In genomic region chr9:114604974-114605373, GRCh38 we compare ENCODE assay signal across 30 cellular contexts. TPM values are rescaled to one million over a fixed set of nuclear protein-coding genes. Genes with fewer than 3 reads are reported as not detected.
DNase-seq lines count a peak whose midpoint lies in the region; TF ChIP-seq lines count a peak whose summit lies in the region.
"Had no signal": no experiment of that assay in that cellular context is flagged by ENCODE, and none has a peak within 500 bp of the region (broad histone marks: within the 10 kb centered on the region; RNA-seq: fewer than 3 reads in every experiment).

No MANE protein-coding gene starts in this region.

- H3K36me3 ChIP-seq in BLaER1 (peaks cover 30% of the 10 kb centered on the region), DOHH2 (ENCODE audit: control insufficient read depth, low read length) (peaks cover 11% of the 10 kb centered on the region), parathyroid adenoma (ENCODE audit: control insufficient read depth, insufficient read depth, low read length) (no peaks in the 10 kb centered on the region), tibial artery (peaks cover 8 to 15% (median 14%) of the 10 kb centered on the region in 3 donors)

- H3K27ac Mint-ChIP-seq in chondrocyte (ENCODE audit: unreplicated experiment): peak overlapping the region; percentile 2
- H3K27ac Mint-ChIP-seq: activated T-helper 2 cell treated with anti-CD3 and anti-CD28 coated beads, Interferon-gamma antibody, Interleukin-2, Interleukin-4, amounts not matched to agents 10 μg/mL and 5 μg/mL and 100 μg/mL, durations not matched to agents 14 hours and 24 hours and 36 hours; dendritic cell treated with granulocyte-macrophage colony-stimulating factor and Interleukin-4, amounts not matched to agents 40 ng/mL and 50 ng/mL, for 4 days; natural killer cell had no signal

- intact Hi-C loops in head of caudate nucleus (cut with DNase I): no loop called here
- intact Hi-C loops in tibial artery (cut with DNase I; ENCODE audit: low total_unique reads): no loop called here

- peaks cover 39% of the 10 kb centered on the region for H3K4me1 ChIP-seq in BLaER1
- H3K4me1 ChIP-seq in DOHH2 (ENCODE audit: control insufficient read depth, low read length): peaks cover 54% of the 10 kb centered on the region
- peaks cover 10% of the 10 kb centered on the region for H3K4me1 ChIP-seq in parathyroid adenoma
- H3K4me1 ChIP-seq in tibial artery: no peaks in the 10 kb centered on the region
- H3K4me1 ChIP-seq: BE2C, suprapubic skin had no signal

- H3F3A ChIP-seq in DOHH2 (ENCODE audit: control insufficient read depth, insufficient read depth): peaks cover 18% of the 10 kb centered on the region

- H3K4me3 Mint-ChIP-seq in chondrocyte (ENCODE audit: unreplicated experiment): no peak overlapping the region
- H3K4me3 Mint-ChIP-seq: central memory CD8-positive, alpha-beta T cell; dendritic cell treated with granulocyte-macrophage colony-stimulating factor and Interleukin-4, amounts not matched to agents 40 ng/mL and 50 ng/mL, for 4 days; natural killer cell had no signal

- no peak for TF ChIP-seq CTCF in DOHH2 (IDR thresholded peaks at IDR 0.05; ENCODE audit: low read depth, low read length, poor library complexity, severe bottlenecking)
- TF ChIP-seq CTCF in chondrocyte (IDR thresholded peaks at IDR 0.05): no peak
- no peak for TF ChIP-seq CTCF in parathyroid adenoma (IDR thresholded peaks at IDR 0.05)
- TF ChIP-seq CTCF in tibial artery (IDR thresholded peaks at IDR 0.05): no peak

- DNase-seq in chondrocyte (ENCODE audit: low spot score) (no peak), head of caudate nucleus (no peak), AG08395 (ENCODE audit: low spot score) (no peak), tibial artery (no peak)
- DNase-seq: activated CD4-positive, alpha-beta T cell treated with anti-CD3 and anti-CD28 coated beads for 48 hours; activated T-cell treated with anti-CD3 and anti-CD28 coated beads for 4 hours; BE2C; GDM1; islet precursor cell; Karpas-422; left ventricle myocardium superior; midbrain; natural killer cell; NCI-H1436; NCI-H748 treated with DMSO at 0.1 percent for 48 hours; SIG-M5; stimulated activated naive CD4-positive, alpha-beta T cell; SW 1271 had no signal

- H3K27ac ChIP-seq in BLaER1 (peak overlapping the region; percentile 33; the same call in 1 of the 2 replicates), DOHH2 (ENCODE audit: low read depth, low read length) (peak overlapping the region; percentile 78), parathyroid adenoma (peak overlapping the region; percentile 22), tibial artery (no peak overlapping the region)
- H3K27ac ChIP-seq: suprapubic skin had no signal

- peak overlapping the region; percentile 55 for H3K4me2 ChIP-seq in BLaER1
- H3K4me2 ChIP-seq in DOHH2 (ENCODE audit: low read length): peak overlapping the region; percentile 64
- no peak overlapping the region for H3K4me2 ChIP-seq in parathyroid adenoma (ENCODE audit: low read length)

- H3K79me2 ChIP-seq in DOHH2 (ENCODE audit: control insufficient read depth, low read length): no peaks in the 10 kb centered on the region
- no peaks in the 10 kb centered on the region for H3K79me2 ChIP-seq in parathyroid adenoma

- H3K9me3 Mint-ChIP-seq in chondrocyte (ENCODE audit: low read depth): peaks cover 8% of the 10 kb centered on the region
- H3K9me3 Mint-ChIP-seq: central memory CD8-positive, alpha-beta T cell had no signal

- no peaks in the 10 kb centered on the region for H4K20me1 ChIP-seq in BLaER1
- H4K20me1 ChIP-seq in DOHH2 (ENCODE audit: control insufficient read depth, insufficient read depth, low read depth, low read length): no peaks in the 10 kb centered on the region

- H3K27me3 Mint-ChIP-seq in chondrocyte (ENCODE audit: low read depth): no peaks in the 10 kb centered on the region
- H3K27me3 Mint-ChIP-seq: central memory CD8-positive, alpha-beta T cell had no signal

- H3K4me1 Mint-ChIP-seq in chondrocyte (ENCODE audit: low read depth): peaks cover 34% of the 10 kb centered on the region
- H3K4me1 Mint-ChIP-seq: natural killer cell had no signal

- H3K27me3 ChIP-seq in BLaER1 (no peaks in the 10 kb centered on the region), DOHH2 (ENCODE audit: control insufficient read depth, low read length) (no peaks in the 10 kb centered on the region), parathyroid adenoma (ENCODE audit: control insufficient read depth, insufficient read depth, low read length) (no peaks in the 10 kb centered on the region), tibial artery (no peaks in the 10 kb centered on the region)
- H3K27me3 ChIP-seq: BE2C, suprapubic skin had no signal

- H3K9me3 ChIP-seq in BLaER1 (peaks cover 23% of the 10 kb centered on the region), DOHH2 (ENCODE audit: control insufficient read depth, insufficient read depth, low read length) (0 out of 2 replicates have a peak, but pooled peaks cover 3% of the 10 kb centered on the region), parathyroid adenoma (ENCODE audit: control insufficient read depth, low read length) (no peaks in the 10 kb centered on the region), tibial artery (peaks cover 0 to 13% (median 0%) of the 10 kb centered on the region in 3 donors)
- H3K9me3 ChIP-seq: BE2C had no signal

- H3K9ac ChIP-seq in BLaER1: peak overlapping the region; percentile 2; the same call in 1 of the 2 replicates
- no peak overlapping the region for H3K9ac ChIP-seq in parathyroid adenoma

- peaks cover 10% of the 10 kb centered on the region for H3K36me3 Mint-ChIP-seq in chondrocyte (ENCODE audit: low read depth)

- no peak overlapping the region for H3K4me3 ChIP-seq in BLaER1
- peak overlapping the region; percentile 36 for H3K4me3 ChIP-seq in DOHH2 (ENCODE audit: low read length)
- H3K4me3 ChIP-seq in parathyroid adenoma (ENCODE audit: low read depth, low read length): no peak overlapping the region
- no peak overlapping the region for H3K4me3 ChIP-seq in tibial artery
- H3K4me3 ChIP-seq: suprapubic skin had no signal

- no peak overlapping the region for H2AFZ ChIP-seq in parathyroid adenoma

- no peaks in the 10 kb centered on the region for H3K9me2 ChIP-seq in DOHH2 (replicated peaks; ENCODE audit: control insufficient read depth, low read length)

RNA-seq across cellular contexts. Expression of gene TMEM268, which starts 6.1 kb away (rescaled TPM):
- 10.7 to 21.5 TPM (median 19.0 TPM) in 3 replicates for total RNA-seq in chondrocyte

RNA-seq across cellular contexts. Expression of gene ATP6V1G1, which starts 17.4 kb away (rescaled TPM):
- total RNA-seq in chondrocyte: 134 to 143 TPM (median 135 TPM) in 3 replicates

RNA-seq across cellular contexts. Expression of gene TEX53, which starts 52.6 kb away (rescaled TPM):
- total RNA-seq in chondrocyte: not detected in 3 replicates
- total RNA-seq: activated T-helper 2 cell treated with anti-CD3 and anti-CD28 coated beads, Interferon-gamma antibody, Interleukin-2, Interleukin-4, amounts not matched to agents 10 μg/mL and 5 μg/mL and 100 μg/mL, durations not matched to agents 14 hours and 24 hours and 36 hours; esophagus mucosa; fibroblast of villous mesenchyme; left ventricle myocardium superior; natural killer cell; osteocyte; renal cortical epithelial cell; skeletal muscle tissue; suprapubic skin had no signal

Comparison
In these comparisons a context has a peak if more than half of its experiments do, and no peak if none do; other contexts are left out.
1. H3K27ac ChIP-seq: peak in BLaER1 (single experiment), DOHH2 (single experiment) and parathyroid adenoma (single experiment); none in tibial artery (0 of 2).